In the genomic region with DNA sequence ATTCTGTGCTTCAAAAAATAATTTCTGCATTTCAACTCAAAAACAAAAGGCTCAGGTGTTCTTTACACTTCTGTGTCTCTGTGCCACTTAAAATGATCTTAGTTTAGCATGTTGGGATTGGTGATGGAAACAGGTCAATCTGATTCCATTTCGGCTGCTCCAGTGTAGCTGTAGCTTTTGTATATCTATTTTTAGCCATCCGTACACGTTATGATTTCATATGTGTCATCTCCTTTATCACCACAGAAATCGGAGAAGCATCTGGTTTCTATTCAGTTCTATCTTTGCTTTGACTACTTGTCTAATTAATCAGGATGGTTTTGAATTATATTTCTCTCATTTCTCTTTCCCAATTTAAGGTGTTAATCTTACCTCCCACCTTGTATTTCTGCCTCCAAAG, we compare ENCODE assay signal across 26 cellular contexts. TPM values are rescaled to one million over a fixed set of nuclear protein-coding genes. Genes with fewer than 3 reads are reported as not detected.
DNase-seq lines count a peak whose midpoint lies in the region; ATAC-seq, FAIRE-seq and TF ChIP-seq lines count a peak whose summit lies in the region.
"Had no signal": no experiment of that assay in that cellular context is flagged by ENCODE, and none has a peak within 500 bp of the region (broad histone marks: within the 10 kb centered on the region; RNA-seq: fewer than 3 reads in every experiment).

No MANE protein-coding gene starts in this region.

- intact Hi-C loops in K562 (cut with micrococcal nuclease), result no loop called here

- BruUV-seq in K562 (replicated peaks; lab: Mats Ljungman, UMichigan), result no TSS peak

- H3F3A ChIP-seq in SK-N-SH (replicated peaks; ENCODE audit: insufficient read depth) (no peaks in the 10 kb centered on the region), MM.1S (ENCODE audit: insufficient read depth, low read length) (no peaks in the 10 kb centered on the region), smooth muscle cell (ENCODE audit: low read depth) (no peaks in the 10 kb centered on the region)

- no peak overlapping the region for H3K4me2 ChIP-seq in SK-N-SH
- 0 out of 2 replicates have a peak overlapping the region, but pooled peaks have one; percentile 0 for H3K4me2 ChIP-seq in MM.1S (ENCODE audit: low read depth, low read length)
- H3K4me2 ChIP-seq in K562 (ENCODE audit: insufficient read depth, low read length), result no peak overlapping the region
- no peak overlapping the region for H3K4me2 ChIP-seq in smooth muscle cell

- WGBS in SK-N-SH (ENCODE audit: low lambda C conversion rate), result 5% methylated on average over 4 of the region's 4 CpGs
- WGBS in K562 (ENCODE audit: insufficient coverage, low coverage, missing lambda C conversion rate), result 0% methylated on average over 4 of the region's 4 CpGs
- WGBS in smooth muscle cell (ENCODE audit: low lambda C conversion rate), result 87% methylated on average over 4 of the region's 4 CpGs

- no peak overlapping the region for H2AFZ ChIP-seq in SK-N-SH (ENCODE audit: low read depth)
- H2AFZ ChIP-seq in MM.1S (ENCODE audit: low read length), result no peak overlapping the region
- no peak overlapping the region for H2AFZ ChIP-seq in K562 (ENCODE audit: low read depth, low read length)
- H2AFZ ChIP-seq in smooth muscle cell (ENCODE audit: low read depth), result no peak overlapping the region

- no peak overlapping the region for H3K27ac ChIP-seq in SK-N-SH (ENCODE audit: low read depth in 2 of 2, low read length in 1 of 2)
- H3K27ac ChIP-seq in MM.1S (ENCODE audit: low read length), result no peak overlapping the region
- H3K27ac ChIP-seq in K562 (ENCODE audit: extremely low read depth, low read depth, low read length), result no peak overlapping the region
- no peak overlapping the region for H3K27ac ChIP-seq in smooth muscle cell (ENCODE audit: low read depth)
- H3K27ac ChIP-seq: SJCRH30 had no signal

- H3K9ac ChIP-seq in SK-N-SH (no peak overlapping the region), MM.1S (ENCODE audit: low read length) (no peak overlapping the region), K562 (ENCODE audit: insufficient read depth in 1 of 2, low read depth in 2 of 2, low read length in 2 of 2) (no peak overlapping the region), smooth muscle cell (ENCODE audit: low read depth) (no peak overlapping the region)

- peaks cover 0 to 2% of the 10 kb centered on the region in 2 experiments for H3K36me3 ChIP-seq in SK-N-SH (replicated peaks in 1 of 2; ENCODE audit: control insufficient read depth in 1 of 2, insufficient read depth in 2 of 2, low read length in 1 of 2)
- H3K36me3 ChIP-seq in MM.1S (replicated peaks; ENCODE audit: insufficient read depth, low read length), result no peaks in the 10 kb centered on the region
- H3K36me3 ChIP-seq in K562 (ENCODE audit: control insufficient read depth, insufficient read depth, low read length), result no peaks in the 10 kb centered on the region
- H3K36me3 ChIP-seq in smooth muscle cell (ENCODE audit: low read depth), result no peaks in the 10 kb centered on the region
- H3K36me3 ChIP-seq: BE2C, SJCRH30 had no signal

- peaks cover 4% of the 10 kb centered on the region; the same call in 1 of the 2 replicates for H3K9me2 ChIP-seq in SK-N-SH
- no peaks in the 10 kb centered on the region for H3K9me2 ChIP-seq in MM.1S (replicated peaks; ENCODE audit: insufficient read depth, low read length)

- H3K9me3 ChIP-seq in SK-N-SH (no peaks in the 10 kb centered on the region), MM.1S (replicated peaks; ENCODE audit: insufficient read depth, low read length) (no peaks in the 10 kb centered on the region), K562 (replicated peaks; ENCODE audit: control insufficient read depth, insufficient read depth, low read depth, low read length) (no peaks in the 10 kb centered on the region), smooth muscle cell (replicated peaks; ENCODE audit: low read depth) (no peaks in the 10 kb centered on the region)
- H3K9me3 ChIP-seq: BE2C, SJCRH30 had no signal

- no peaks in the 10 kb centered on the region for H4K20me1 ChIP-seq in SK-N-SH (ENCODE audit: insufficient read depth)
- H4K20me1 ChIP-seq in MM.1S (ENCODE audit: insufficient read depth, low read length), result no peaks in the 10 kb centered on the region
- H4K20me1 ChIP-seq in K562 (replicated peaks; ENCODE audit: control insufficient read depth, insufficient read depth, low read length), result no peaks in the 10 kb centered on the region
- no peaks in the 10 kb centered on the region for H4K20me1 ChIP-seq in smooth muscle cell (ENCODE audit: low read depth)

- TF ChIP-seq EP300 in SK-N-SH (IDR thresholded peaks at IDR 0.05; ENCODE audit: borderline replicate concordance in 1 of 2, low read depth in 1 of 2, low read length in 1 of 2) (no peak), K562 (IDR thresholded peaks at IDR 0.05; ENCODE audit: low read length) (no peak)

- no peak for FAIRE-seq in K562 (lab: Jason Lieb, UNC)
- FAIRE-seq: GM12892, GM19239 had no signal

- no peak overlapping the region for H3K4me3 ChIP-seq in SK-N-SH (ENCODE audit: low read depth in 2 of 2, low read length in 1 of 2)
- H3K4me3 ChIP-seq in MM.1S (ENCODE audit: low read length), result no peak overlapping the region
- H3K4me3 ChIP-seq in K562, result no peak overlapping the region
- no peak overlapping the region for H3K4me3 ChIP-seq in smooth muscle cell
- H3K4me3 ChIP-seq: SJCRH30 had no signal

- POLR2A ChIA-PET in SK-N-SH (lab: Yijun Ruan, JAX), result no interaction called here
- POLR2A ChIA-PET in K562 (lab: Yijun Ruan, JAX), result no interaction called here

- no peaks in the 10 kb centered on the region for H3K9me1 ChIP-seq in K562 (ENCODE audit: control insufficient read depth, insufficient read depth, low read length)

- no peak for TF ChIP-seq POLR2A in K562 (conservative IDR thresholded peaks at IDR 0.05)

- DNase-seq in SK-N-SH, result no peak
- DNase-seq in MM.1S, result no peak
- no peak for DNase-seq in K562 (ENCODE audit: extremely low read depth in 1 of 4, low spot score in 3 of 4)
- DNase-seq in Kasumi-1 (lab: John Stamatoyannopoulos, UW), result no peak
- no peak for DNase-seq in smooth muscle cell (lab: John Stamatoyannopoulos, UW; ENCODE audit: unreplicated experiment)
- DNase-seq: 8988T; ACHN; BE2C; CD8-positive, alpha-beta memory T cell; DMS79 treated with DMSO at 0.1 percent for 48 hours; H7; NCI-H2029; NCI-H2227 treated with DMSO at 0.1 percent for 48 hours; NCI-H510A; NCI-H748 treated with DMSO at 0.1 percent for 48 hours; PC-3; SJCRH30; T-helper 1 cell had no signal

- TF ChIP-seq CTCF in SK-N-SH (IDR thresholded peaks at IDR 0.05) (no peak), MM.1S (IDR thresholded peaks at IDR 0.05; ENCODE audit: low read length) (no peak), K562 (IDR thresholded peaks at IDR 0.05 in 2 of 3, conservative IDR thresholded peaks at IDR 0.05 in 1 of 3; ENCODE audit: insufficient read depth in 2 of 3, low read depth in 1 of 3, low read length in 3 of 3) (no peak), smooth muscle cell (IDR thresholded peaks at IDR 0.05; ENCODE audit: borderline replicate concordance, insufficient read depth, poor library complexity, severe bottlenecking) (no peak)

- H3K4me1 ChIP-seq in SK-N-SH (ENCODE audit: control insufficient read depth in 1 of 2, insufficient read depth in 2 of 2, low read depth in 1 of 2, low read length in 1 of 2), result no peaks in the 10 kb centered on the region
- no peaks in the 10 kb centered on the region for H3K4me1 ChIP-seq in MM.1S (ENCODE audit: low read length)
- H3K4me1 ChIP-seq in K562 (replicated peaks in 1 of 2; ENCODE audit: control insufficient read depth in 2 of 2, insufficient read depth in 2 of 2, low read length in 2 of 2), result no peaks in the 10 kb centered on the region
- no peaks in the 10 kb centered on the region for H3K4me1 ChIP-seq in smooth muscle cell (ENCODE audit: low read depth)
- H3K4me1 ChIP-seq: BE2C, SJCRH30 had no signal

- CTCF ChIA-PET in SK-N-SH (lab: Yijun Ruan, JAX) (interaction anchor here (1.2 kb wide), 1 partner anchor 9 kb away, joined by 3 read pairs; no protein-coding TSS in a partner anchor), K562 (lab: Yijun Ruan, JAX; ENCODE audit: low intra/inter-chr PET ratio) (no interaction called here)

- ATAC-seq in SK-N-SH treated with all-trans-retinoic acid at 6 μM for 48 hours, result no peak
- no peak for ATAC-seq in K562
- ATAC-seq in GM18511 (IDR thresholded peaks at IDR 0.05; ENCODE audit: unreplicated experiment), result no peak
- ATAC-seq: PC-3, Right ventricle myocardium inferior had no signal

- TF ChIP-seq RAD21 in SK-N-SH (IDR thresholded peaks at IDR 0.05; ENCODE audit: low read length) (no peak), K562 (CRISPR knock-in tag; conservative IDR thresholded peaks at IDR 0.05 in 1 of 2, IDR thresholded peaks at IDR 0.05 in 1 of 2) (no peak)

- in situ Hi-C loops in K562 (cut with MboI), result no loop called here

- H3K79me2 ChIP-seq in SK-N-SH (ENCODE audit: insufficient read depth) (no peaks in the 10 kb centered on the region), MM.1S (ENCODE audit: low read length) (no peaks in the 10 kb centered on the region), K562 (ENCODE audit: control insufficient read depth, insufficient read depth, low read length) (no peaks in the 10 kb centered on the region), smooth muscle cell (ENCODE audit: low read depth) (no peaks in the 10 kb centered on the region)

- H3K27me3 ChIP-seq in SK-N-SH (ENCODE audit: insufficient read depth) (peaks cover 7% of the 10 kb centered on the region; the same call in 1 of the 2 replicates), MM.1S (replicated peaks; ENCODE audit: insufficient read depth, low read length) (no peaks in the 10 kb centered on the region), K562 (ENCODE audit: control insufficient read depth in 2 of 2, insufficient read depth in 2 of 2, low read length in 2 of 2) (no peaks in the 10 kb centered on the region), smooth muscle cell (ENCODE audit: low read depth) (no peaks in the 10 kb centered on the region)
- H3K27me3 ChIP-seq: BE2C, SJCRH30 had no signal

RNA-seq across cellular contexts. Expression of gene RGS21, which starts 41.1 kb away (rescaled TPM):
- polyA plus RNA-seq in SK-N-SH (2012; rRNA removed) (not detected in 2 replicates), K562 (2011; rRNA removed) (not detected in 2 replicates), K562 (2014; fragmentation: Illumina TruSeq; extraction: Trizol) (not detected in 2 replicates), K562 (2014; fragmentation: Nextera tagmentation; extraction: Ambion mirVana) (not detected), K562 (2014; rRNA removed) (not detected in 2 replicates), smooth muscle cell (not detected in 2 replicates)
- polyA plus RNA-seq in SK-N-SH (2012; cell fraction: cytosol; rRNA removed), result not detected in 2 replicates
- polyA plus RNA-seq in SK-N-SH (2012; cell fraction: nucleus; rRNA removed), result not detected in 2 replicates
- not detected in 2 replicates for total RNA-seq in K562 (2011; cell fraction: chromatin; rRNA removed; ENCODE audit: low replicate concordance)
- total RNA-seq in K562 (2011; cell fraction: nucleolus; rRNA removed), result not detected in 2 replicates
- total RNA-seq in K562 (2011; cell fraction: nucleoplasm; rRNA removed), result not detected in 2 replicates
- total RNA-seq in K562 (2014; rRNA removed) (not detected in 2 replicates), K562 (2014; rRNA removed; fragmentation: Illumina TruSeq; extraction: Trizol) (not detected in 2 replicates), K562 (2015; rRNA removed; fragmentation: Illumina TruSeq; extraction: Trizol) (not detected in 2 replicates), K562 (2021) (not detected in 2 replicates), smooth muscle cell (not detected in 2 replicates)
- polyA plus RNA-seq in K562 (2011; cell fraction: cytosol; rRNA removed), result not detected in 2 replicates
- polyA plus RNA-seq in K562 (2011; cell fraction: nucleus; rRNA removed), result not detected in 2 replicates
- polyA plus RNA-seq in K562 (2012), result not detected in 2 replicates
- polyA minus RNA-seq in K562 (2011; rRNA and poly(A)+ RNA removed), result not detected in 2 replicates
- polyA minus RNA-seq in K562 (2011; cell fraction: cytosol; rRNA and poly(A)+ RNA removed), result not detected in 2 replicates
- not detected in 2 replicates for polyA minus RNA-seq in K562 (2011; cell fraction: nucleus; rRNA and poly(A)+ RNA removed)
- total RNA-seq: CD8-positive, alpha-beta memory T cell; H7; MCF 10A; PC-3; Right ventricle myocardium inferior had no signal
- polyA plus RNA-seq: CD14-positive monocyte; CD8-positive, alpha-beta memory T cell; IgD-negative memory B cell had no signal

Comparison
In these comparisons a context has a peak if more than half of its experiments do, and no peak if none do; other contexts are left out.
1. Of the 27 proteins assayed by ChIP-seq in both K562 and SK-N-SH: peak only in K562: MEF2A; only in SK-N-SH: none; in both: none; in neither: 26.